In the genomic region with DNA sequence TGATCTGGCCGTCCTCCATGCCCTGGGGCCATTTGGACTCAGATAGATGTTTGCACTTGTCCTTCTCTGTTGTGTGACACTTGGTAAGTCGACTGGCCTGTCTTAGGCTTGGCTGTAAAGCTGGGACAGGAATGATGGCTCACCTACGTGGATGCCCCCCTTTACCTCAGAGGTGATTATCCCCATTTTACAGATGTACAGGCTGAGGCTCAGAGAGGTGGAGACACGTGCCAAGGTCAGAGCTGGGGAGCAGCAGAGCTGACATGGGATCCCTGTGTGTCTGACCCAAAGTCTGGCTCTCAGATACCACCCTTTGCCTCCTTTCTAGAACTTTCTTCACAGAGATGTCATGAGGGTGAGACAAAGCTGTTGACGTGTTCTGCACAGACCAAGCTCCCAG, we compare ENCODE assay signal across 33 cellular contexts.
"Had no signal": no experiment of that assay in that cellular context is flagged by ENCODE, and none has a peak within 500 bp of the region (broad histone marks: within the 10 kb centered on the region; RNA-seq: fewer than 3 reads in every experiment).

No MANE protein-coding gene starts in this region.

- ATAC-seq: activated CD4-positive, CD25-positive, alpha-beta regulatory T cell treated with anti-CD3 and anti-CD28 coated beads, Interleukin-2, amount 50 U/mL, for 24 hours; activated CD8-positive, alpha-beta T cell treated with anti-CD3 and anti-CD28 coated beads for 36 hours; activated naive CD4-positive, alpha-beta T cell treated with anti-CD3 and anti-CD28 coated beads, Interleukin-2, amount 50 U/mL, for 72 hours; activated T-cell treated with anti-CD3 and anti-CD28 coated beads, Interleukin-2, amount 50 U/mL, for 4 hours; activated T-helper 17 cell treated with anti-CD3 and anti-CD28 coated beads, Interleukin-2, amount 50 U/mL, for 72 hours; effector memory CD8-positive, alpha-beta T cell; gastroesophageal sphincter; T-helper 17 cell had no signal

- H3K4me1 ChIP-seq: esophagus squamous epithelium had no signal

- H3K27me3 ChIP-seq: brain microvascular endothelial cell, gastroesophageal sphincter had no signal

- H3K4me3 ChIP-seq: esophagus squamous epithelium, gastroesophageal sphincter had no signal

- FAIRE-seq: astrocyte, colon, endothelial cell of umbilical vein had no signal

- H3K27ac ChIP-seq: brain microvascular endothelial cell, epithelial cell of prostate, esophagus squamous epithelium, gastroesophageal sphincter, WERI-Rb-1 had no signal

- DNase-seq: activated B cell treated with CpG ODN at 0.5 μM for 24 hours; activated CD4-positive, alpha-beta T cell treated with anti-CD3 and anti-CD28 coated beads for 48 hours; activated CD4-positive, alpha-beta T cell treated with anti-CD3 and anti-CD28 coated beads, Interleukin-2, amount 50 U/mL, for 1 hour; activated CD4-positive, alpha-beta T cell treated with anti-CD3 and anti-CD28 coated beads, Interleukin-2, amount 50 U/mL, for 48 hours; activated CD8-positive, alpha-beta memory T cell treated with anti-CD3 and anti-CD28 coated beads for 24 hours; activated CD8-positive, alpha-beta T cell treated with anti-CD3 and anti-CD28 coated beads for 36 hours; activated effector memory CD4-positive, alpha-beta T cell treated with Interleukin-2 at 50 U/mL for 16 hours; activated gamma-delta T cell treated with Interleukin-2 at 50 U/mL for 16 hours; activated naive CD4-positive, alpha-beta T cell treated with Interleukin-2 at 50 U/mL for 16 hours; activated naive CD8-positive, alpha-beta T cell treated with anti-CD3 and anti-CD28 coated beads, Interleukin-2, amount 10 ng/mL, durations not matched to agents 7 days and 5 days; activated T-cell treated with anti-CD3 and anti-CD28 coated beads, Interleukin-2, amount 50 U/mL, for 4 hours; amniotic stem cell; anterior cingulate cortex; brain microvascular endothelial cell; caudate nucleus; cortex of kidney; dermis blood vessel endothelial cell; effector CD4-positive, alpha-beta T cell; effector memory CD8-positive, alpha-beta T cell; esophagus squamous epithelium; foreskin melanocyte; T-helper 1 cell; T-helper 17 cell; T1000; WERI-Rb-1 had no signal
